ENCODE assay signal across 26 cellular contexts in the genomic region with DNA sequence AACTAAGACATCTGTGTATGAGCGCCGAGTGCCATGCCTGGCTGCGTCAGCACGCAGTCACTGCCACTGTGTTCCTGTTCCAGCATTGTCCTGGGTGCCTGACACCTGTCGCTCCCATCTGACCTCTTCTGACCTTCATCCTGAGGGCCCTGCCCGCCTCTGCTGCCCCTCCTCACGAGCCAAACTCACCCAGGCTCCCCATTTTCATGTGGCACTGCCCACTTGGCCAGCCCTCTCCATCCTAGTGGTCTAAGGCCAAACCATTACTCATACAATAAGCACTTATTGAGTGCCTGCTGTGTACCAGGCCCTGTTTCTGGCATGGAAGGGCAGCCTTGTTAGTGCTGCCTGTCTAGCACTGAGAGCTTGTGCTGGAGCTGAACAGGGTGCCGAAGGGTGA.
"Had no signal": no experiment of that assay in that cellular context is flagged by ENCODE, and none has a peak within 500 bp of the region (broad histone marks: within the 10 kb centered on the region; RNA-seq: fewer than 3 reads in every experiment).

No MANE protein-coding gene starts in this region.

- H3K4me1 ChIP-seq: colonic mucosa, esophagus squamous epithelium, gastroesophageal sphincter, heart right ventricle had no signal

- ATAC-seq: activated CD4-positive, alpha-beta T cell treated with anti-CD3 and anti-CD28 coated beads for 36 hours; activated CD8-positive, alpha-beta memory T cell treated with anti-CD3 and anti-CD28 coated beads, Interleukin-2, amount 10 ng/mL, durations not matched to agents 7 days and 5 days; activated CD8-positive, alpha-beta T cell treated with anti-CD3 and anti-CD28 coated beads, Interleukin-2, amount 10 ng/mL, durations not matched to agents 7 days and 5 days; gastroesophageal sphincter; heart right ventricle had no signal

- H3K9me3 ChIP-seq: colonic mucosa, esophagus squamous epithelium had no signal

- H3K36me3 ChIP-seq: colonic mucosa, esophagus squamous epithelium, gastroesophageal sphincter, heart right ventricle had no signal

- FAIRE-seq: astrocyte, endometrium, endothelial cell of umbilical vein had no signal

- DNase-seq: activated CD4-positive, alpha-beta memory T cell treated with anti-CD3 and anti-CD28 coated beads for 36 hours; activated CD4-positive, alpha-beta T cell treated with anti-CD3 and anti-CD28 coated beads for 36 hours; activated CD4-positive, alpha-beta T cell treated with anti-CD3 and anti-CD28 coated beads, Interleukin-2, amount 10 ng/mL, durations not matched to agents 24 days and 14 days; activated CD4-positive, CD25-positive, alpha-beta regulatory T cell; activated CD4-positive, CD25-positive, alpha-beta regulatory T cell treated with anti-CD3 and anti-CD28 coated beads, Interleukin-2, amount 50 U/mL, for 72 hours; activated CD8-positive, alpha-beta memory T cell treated with anti-CD3 and anti-CD28 coated beads, Interleukin-2, amount 10 ng/mL, durations not matched to agents 7 days and 5 days; activated CD8-positive, alpha-beta memory T cell treated with anti-CD3 and anti-CD28 coated beads, Interleukin-2, amount 50 U/mL, for 4 hours; activated CD8-positive, alpha-beta T cell treated with anti-CD3 and anti-CD28 coated beads, Interleukin-2, amount 10 ng/mL, durations not matched to agents 7 days and 5 days; activated effector memory CD4-positive, alpha-beta T cell treated with anti-CD3 and anti-CD28 coated beads, Interleukin-2, amount 50 U/mL, for 16 hours; activated naive CD4-positive, alpha-beta T cell treated with anti-CD3 and anti-CD28 coated beads for 36 hours; activated T-cell treated with anti-CD3 and anti-CD28 coated beads, Interleukin-2, amount 50 U/mL, for 1 hour; activated T-cell treated with anti-CD3 and anti-CD28 coated beads, Interleukin-2, amount 50 U/mL, for 48 hours; amniotic stem cell; anterior cingulate cortex; caudate nucleus; colonic mucosa; effector CD8-positive, alpha-beta T cell; esophagus squamous epithelium; foreskin melanocyte; heart right ventricle; T-helper 2 cell had no signal

- H3K4me3 ChIP-seq: colonic mucosa, esophagus squamous epithelium, gastroesophageal sphincter, heart right ventricle had no signal

- H3K27ac ChIP-seq: colonic mucosa, epithelial cell of prostate, esophagus squamous epithelium, gastroesophageal sphincter, heart right ventricle had no signal

- H3K27me3 ChIP-seq: colonic mucosa had no signal
